In the genomic region with DNA sequence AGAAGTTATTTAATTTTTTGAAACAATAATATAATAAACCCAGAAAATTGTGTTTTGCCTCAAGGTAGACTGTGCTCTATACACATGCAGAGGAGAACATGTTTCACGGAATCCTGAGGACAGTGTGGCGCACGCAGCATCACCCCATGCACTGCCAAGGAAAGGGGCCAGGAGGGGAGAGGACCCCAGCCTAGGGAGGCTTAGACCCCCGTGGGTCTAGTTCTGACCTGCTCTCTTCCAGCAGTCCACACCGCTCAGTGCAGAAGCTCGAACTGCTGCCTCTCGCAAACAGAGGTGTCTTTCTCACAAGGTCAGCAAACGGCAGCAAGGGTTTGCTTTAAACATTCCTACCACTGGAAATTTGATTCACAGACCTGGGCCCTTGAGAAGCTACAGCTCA, we compare ENCODE assay signal across 27 cellular contexts.
"Had no signal": no experiment of that assay in that cellular context is flagged by ENCODE, and none has a peak within 500 bp of the region (broad histone marks: within the 10 kb centered on the region; RNA-seq: fewer than 3 reads in every experiment).

No MANE protein-coding gene starts in this region.

- H3K36me3 Mint-ChIP-seq: immature natural killer cell; naive B cell; natural killer cell; stimulated activated naive B cell treated with anti-CD40 and anti-IgM and Interleukin-4, amounts not matched to agents 10 μg/mL and 1 μg/mL and 100 μg/mL, for 72 hours had no signal

- H3K4me1 Mint-ChIP-seq: immature natural killer cell, naive B cell, natural killer cell had no signal

- H3K4me3 ChIP-seq: left ventricle myocardium inferior, lung, ovary, right atrium auricular region, skin epidermis, stomach, testis, thyroid gland, transverse colon, upper lobe of right lung had no signal

- H3K36me3 ChIP-seq: left ventricle myocardium inferior, ovary, right atrium auricular region, thyroid gland, transverse colon, upper lobe of right lung had no signal

- H3K9me3 ChIP-seq: left ventricle myocardium inferior, ovary, right atrium auricular region, stomach, testis, thyroid gland, transverse colon, upper lobe of right lung had no signal

- DNase-seq: hippocampal formation; immature natural killer cell; kidney; left colon; left ventricle myocardium inferior; mesendoderm; naive B cell; natural killer cell; nephron progenitor cell; ovary; stimulated activated CD4-positive, alpha-beta T cell treated with anti-CD3 and anti-CD28 coated beads, Interleukin-12 subunit alpha, Interleukin-12 subunit beta, amount 100 ng/mL, for 4 hours; stimulated activated CD4-positive, alpha-beta T cell treated with anti-CD3 and anti-CD28 coated beads, Interleukin-15, amount 100 ng/mL, for 24 hours; stimulated activated CD4-positive, alpha-beta T cell treated with anti-CD3 and anti-CD28 coated beads, Interleukin-2, amount 100 ng/mL, for 24 hours; stimulated activated CD4-positive, alpha-beta T cell treated with anti-CD3 and anti-CD28 coated beads, Interleukin-4, amount 100 ng/mL, for 1 hour; stimulated activated naive B cell treated with anti-CD40 and anti-IgM and Interleukin-4, amounts not matched to agents 10 μg/mL and 1 μg/mL and 100 μg/mL, for 72 hours; stimulated activated naive CD8-positive, alpha-beta T cell treated with anti-CD3 and anti-CD28 coated beads, Interleukin-15, Interleukin-2, amounts not matched to agents 100 U/mL and 50 U/mL, for 24 hours; stomach; testis; thyroid gland; transverse colon; upper lobe of right lung had no signal

- H3K27ac ChIP-seq: left ventricle myocardium inferior, ovary, right atrium auricular region, skin epidermis, stomach, testis, thyroid gland, transverse colon, upper lobe of right lung had no signal

- ATAC-seq: left colon; natural killer cell; sciatic nerve; stimulated activated naive B cell treated with anti-CD40 and anti-IgM and Interleukin-4, amounts not matched to agents 10 μg/mL and 1 μg/mL and 100 μg/mL, for 72 hours; stimulated activated naive CD8-positive, alpha-beta T cell treated with anti-CD3 and anti-CD28 coated beads, Interleukin-15, Interleukin-2, amounts not matched to agents 100 U/mL and 50 U/mL, for 24 hours; upper lobe of right lung had no signal

- H3K27me3 ChIP-seq: ovary, right atrium auricular region, stomach, testis, thyroid gland, transverse colon, upper lobe of right lung had no signal

- H3K9me3 Mint-ChIP-seq: immature natural killer cell; mesothelial cell of epicardium; naive B cell; natural killer cell; stimulated activated naive B cell treated with anti-CD40 and anti-IgM and Interleukin-4, amounts not matched to agents 10 μg/mL and 1 μg/mL and 100 μg/mL, for 72 hours had no signal

- H3K27me3 Mint-ChIP-seq: naive B cell; progenitor cell of endocrine pancreas; stimulated activated naive B cell treated with anti-CD40 and anti-IgM and Interleukin-4, amounts not matched to agents 10 μg/mL and 1 μg/mL and 100 μg/mL, for 72 hours had no signal

- H3K27ac Mint-ChIP-seq: immature natural killer cell; mesothelial cell of epicardium; naive B cell; natural killer cell; nephron progenitor cell; progenitor cell of endocrine pancreas; stimulated activated naive B cell treated with anti-CD40 and anti-IgM and Interleukin-4, amounts not matched to agents 10 μg/mL and 1 μg/mL and 100 μg/mL, for 72 hours had no signal

- H3K4me1 ChIP-seq: right atrium auricular region, testis, thyroid gland, upper lobe of right lung had no signal

- H3K4me3 Mint-ChIP-seq: immature natural killer cell; mesothelial cell of epicardium; naive B cell; natural killer cell; nephron progenitor cell; stimulated activated naive B cell treated with anti-CD40 and anti-IgM and Interleukin-4, amounts not matched to agents 10 μg/mL and 1 μg/mL and 100 μg/mL, for 72 hours had no signal
